In the genomic region with DNA sequence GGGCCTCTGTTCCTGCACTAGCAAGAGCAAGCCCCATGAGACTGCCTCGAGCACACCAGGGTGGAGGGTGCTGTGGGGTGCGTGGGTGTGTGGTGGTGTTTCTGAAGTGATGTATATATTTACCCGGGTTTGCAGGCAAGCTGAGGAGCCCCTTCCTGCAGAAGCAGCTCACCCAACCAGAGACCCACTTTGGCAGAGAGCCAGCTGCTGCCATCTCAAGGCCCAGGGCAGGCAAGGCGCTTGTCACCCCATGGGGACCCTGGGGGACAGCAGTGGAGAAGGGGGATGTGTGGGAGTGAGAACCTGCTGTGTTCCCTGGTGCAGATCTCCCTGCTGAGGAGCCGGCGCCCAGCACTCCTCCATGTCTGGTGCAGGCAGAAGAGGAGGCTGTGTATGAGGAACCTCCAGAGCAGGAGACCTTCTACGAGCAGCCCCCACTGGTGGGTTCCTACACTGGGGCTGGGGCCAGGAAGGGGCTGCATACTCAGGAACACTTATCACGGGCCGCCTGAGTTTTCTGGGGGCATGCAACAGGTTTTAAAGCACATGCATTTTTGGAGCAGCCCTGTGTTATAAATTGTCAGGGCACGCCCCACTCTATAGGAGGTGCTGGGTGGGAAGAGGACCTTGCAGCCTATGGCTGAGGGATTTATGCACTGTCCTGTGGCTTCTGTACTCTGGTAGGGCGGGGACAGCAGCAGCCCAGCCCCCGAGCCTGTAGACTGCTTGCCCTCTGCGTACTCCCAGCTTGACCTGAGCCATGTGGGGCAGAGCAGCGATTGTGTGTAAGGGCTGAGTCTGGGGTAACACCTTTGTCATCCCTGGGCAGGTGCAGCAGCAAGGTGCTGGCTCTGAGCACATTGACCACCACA, we compare ENCODE assay signal across 11 cellular contexts. TPM values are rescaled to one million over a fixed set of nuclear protein-coding genes. Genes with fewer than 3 reads are reported as not detected.
DNase-seq lines count a peak whose midpoint lies in the region; ATAC-seq and TF ChIP-seq lines count a peak whose summit lies in the region.
"Had no signal": no experiment of that assay in that cellular context is flagged by ENCODE, and none has a peak within 500 bp of the region (broad histone marks: within the 10 kb centered on the region; RNA-seq: fewer than 3 reads in every experiment).

No MANE protein-coding gene starts in this region.

- TF ChIP-seq CTCF in GM10266 (IDR thresholded peaks at IDR 0.05; ENCODE audit: control insufficient read depth, insufficient read depth, low read depth, missing control alignments) = no peak
- no peak for TF ChIP-seq CTCF in GM20000 (IDR thresholded peaks at IDR 0.05; ENCODE audit: extremely low read depth, missing control alignments)
- no peak for TF ChIP-seq CTCF in OCI-LY1 (IDR thresholded peaks at IDR 0.05; ENCODE audit: low read length)
- TF ChIP-seq CTCF in esophagus muscularis mucosa (IDR thresholded peaks at IDR 0.05) = no peak

- H3K36me3 ChIP-seq in OCI-LY1 (ENCODE audit: insufficient read depth, low read length) (peaks cover 85% of the 10 kb centered on the region), esophagus muscularis mucosa (peaks cover 58 to 81% (median 77%) of the 10 kb centered on the region in 4 donors)

- H3K4me2 ChIP-seq in OCI-LY1 (ENCODE audit: low read length) = no peak overlapping the region

- WGBS in esophagus muscularis mucosa = 84% methylated on average over 8 of the region's 14 CpGs

- peak overlapping the region; percentile 54 for H3K27ac ChIP-seq in OCI-LY1 (ENCODE audit: low read depth, low read length, poor library complexity, severe bottlenecking)
- no peak overlapping the region for H3K27ac ChIP-seq in esophagus muscularis mucosa (replicated peaks in 1 of 4)

- H3K79me2 ChIP-seq in OCI-LY1 (ENCODE audit: insufficient read depth, low read length) = no peaks in the 10 kb centered on the region

- DNase-seq in GM10266 (ENCODE audit: extremely low spot score) = peak; percentile 74
- DNase-seq in GM20000 (ENCODE audit: low spot score) = peak; percentile 78
- DNase-seq in mesenteric fat pad (ENCODE audit: low spot score) = peak; percentile 88
- DNase-seq in stimulated activated CD4-positive, alpha-beta T cell treated with anti-CD3 and anti-CD28 coated beads, Interleukin-12 subunit alpha, Interleukin-12 subunit beta, amount 100 ng/mL, for 4 hours = no peak
- no peak for DNase-seq in esophagus muscularis mucosa (ENCODE audit: extremely low spot score)
- no peak for DNase-seq in NCI-H1436 (lab: John Stamatoyannopoulos, UW)
- DNase-seq: glutamatergic neuron, NCI-H1436 treated with DMSO at 0.1 percent for 48 hours had no signal

- no peaks in the 10 kb centered on the region for H3K9me2 ChIP-seq in OCI-LY1 (ENCODE audit: low read depth, low read length)

- intact Hi-C loops in esophagus muscularis mucosa (cut with DNase I) = no loop called here

- no peaks in the 10 kb centered on the region for H4K20me1 ChIP-seq in OCI-LY1 (ENCODE audit: insufficient read depth, low read length)

- H3K27me3 ChIP-seq in OCI-LY1 (ENCODE audit: insufficient read depth, low read length) (no peaks in the 10 kb centered on the region), esophagus muscularis mucosa (no peaks in the 10 kb centered on the region)

- no peaks in the 10 kb centered on the region for H3F3A ChIP-seq in OCI-LY1 (ENCODE audit: insufficient read depth, low read length)

- H3K4me3 ChIP-seq in OCI-LY1 (ENCODE audit: low read depth, low read length, poor library complexity, severe bottlenecking) (no peak overlapping the region), esophagus muscularis mucosa (no peak overlapping the region)

- H3K4me1 ChIP-seq in OCI-LY1 (ENCODE audit: insufficient read depth, low read length, severe bottlenecking) (peaks cover 12% of the 10 kb centered on the region), esophagus muscularis mucosa (peaks cover 0 to 21% (median 9%) of the 10 kb centered on the region in 4 donors)

- no peak overlapping the region for H2AFZ ChIP-seq in OCI-LY1 (ENCODE audit: low read length)

- no peak for TF ChIP-seq EP300 in esophagus muscularis mucosa (IDR thresholded peaks at IDR 0.05)

- TF ChIP-seq POLR2A in esophagus muscularis mucosa (IDR thresholded peaks at IDR 0.05; ENCODE audit: low read depth) = no peak

- no peak for ATAC-seq in HG03135 (IDR thresholded peaks at IDR 0.05; ENCODE audit: unreplicated experiment)

- H3K9ac ChIP-seq in OCI-LY1 (ENCODE audit: low read length) = no peak overlapping the region

- no peaks in the 10 kb centered on the region for H3K9me3 ChIP-seq in OCI-LY1 (ENCODE audit: low read length)
- H3K9me3 ChIP-seq in esophagus muscularis mucosa = no peaks in the 10 kb centered on the region

RNA-seq across cellular contexts. Expression of gene PGAM2, which starts 5.9 kb away (rescaled TPM):
- total RNA-seq in mesenteric fat pad (not detected), esophagus muscularis mucosa (1 to 10 TPM in 1 of 4 donors, under 1 TPM in 2, not detected in 1; 0.52 to 1.8 (median 0.66) TPM)
- total RNA-seq: activated CD8-positive, alpha-beta memory T cell treated with anti-CD3 and anti-CD28 coated beads for 36 hours had no signal

RNA-seq across cellular contexts. Expression of gene DBNL, which starts 15.0 kb away (rescaled TPM):
- 99.0 TPM for total RNA-seq in mesenteric fat pad
- total RNA-seq in esophagus muscularis mucosa = 100 to 1,000 TPM in 3 of 4 donors, 10 to 100 TPM in 1; 93.9 to 122 (median 115) TPM

RNA-seq across cellular contexts. Expression of gene POLM, which starts 22.9 kb away (rescaled TPM):
- 15.5 TPM for total RNA-seq in mesenteric fat pad
- total RNA-seq in esophagus muscularis mucosa = 10 to 100 TPM; 12.4 to 32.3 (median 26.5) TPM

RNA-seq across cellular contexts. Expression of gene AEBP1, which starts 44.7 kb away (rescaled TPM):
- 267 TPM for total RNA-seq in mesenteric fat pad
- total RNA-seq in esophagus muscularis mucosa = 100 to 1,000 TPM in 3 of 4 donors, 10 to 100 TPM in 1; 71.0 to 234 (median 156) TPM

Comparison
In these comparisons a context has a peak if more than half of its experiments do, and no peak if none do; other contexts are left out.
1. DNase-seq: peak in GM10266 (single experiment), GM20000 (single experiment) and mesenteric fat pad (single experiment); none in stimulated activated CD4-positive, alpha-beta T cell treated with anti-CD3 and anti-CD28 coated beads, Interleukin-12 subunit alpha, Interleukin-12 subunit beta, amount 100 ng/mL, for 4 hours (single experiment), esophagus muscularis mucosa (single experiment) and NCI-H1436 (single experiment).